Comparison of ENCODE assay signal across 1 cellular context in the genomic region with DNA sequence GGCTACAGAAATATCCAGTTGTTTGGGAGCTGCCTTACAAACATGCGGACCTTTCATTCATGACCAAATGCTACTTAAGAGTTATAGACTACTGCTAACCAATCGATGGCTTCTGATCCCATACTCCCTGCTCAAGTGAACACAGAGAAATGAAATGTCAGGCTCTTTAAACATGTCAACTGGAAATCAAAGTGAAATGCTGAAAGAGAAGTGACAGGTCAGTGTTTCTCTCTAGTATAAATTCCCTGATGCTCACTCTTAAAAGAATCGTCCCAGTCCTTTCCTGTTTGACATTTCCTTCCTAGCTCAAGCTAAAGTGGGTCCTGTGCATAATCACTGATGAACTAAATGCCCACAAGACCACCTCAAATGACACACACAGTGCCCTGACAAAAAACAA.
TF ChIP-seq lines count a peak whose summit lies in the region.

No MANE protein-coding gene starts in this region.

TF ChIP-seq in IMR-90, 13 proteins besides CTCF, POLR2A, EP300 and RAD21 (continued from another document):
- TF ChIP-seq FOS (IDR thresholded peaks at IDR 0.05; ENCODE audit: low read depth, low read length) = no peak
- TF ChIP-seq, protein P1, sequence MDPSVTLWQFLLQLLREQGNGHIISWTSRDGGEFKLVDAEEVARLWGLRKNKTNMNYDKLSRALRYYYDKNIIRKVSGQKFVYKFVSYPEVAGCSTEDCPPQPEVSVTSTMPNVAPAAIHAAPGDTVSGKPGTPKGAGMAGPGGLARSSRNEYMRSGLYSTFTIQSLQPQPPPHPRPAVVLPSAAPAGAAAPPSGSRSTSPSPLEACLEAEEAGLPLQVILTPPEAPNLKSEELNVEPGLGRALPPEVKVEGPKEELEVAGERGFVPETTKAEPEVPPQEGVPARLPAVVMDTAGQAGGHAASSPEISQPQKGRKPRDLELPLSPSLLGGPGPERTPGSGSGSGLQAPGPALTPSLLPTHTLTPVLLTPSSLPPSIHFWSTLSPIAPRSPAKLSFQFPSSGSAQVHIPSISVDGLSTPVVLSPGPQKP (IDR thresholded peaks at IDR 0.05; ENCODE audit: borderline replicate concordance, low read depth, low read length) = no peak
- no peak for TF ChIP-seq RFX5 (IDR thresholded peaks at IDR 0.05; ENCODE audit: low read depth, low read length)
- TF ChIP-seq RCOR1 (IDR thresholded peaks at IDR 0.05; ENCODE audit: insufficient replicate concordance, low read length) = no peak
- TF ChIP-seq MAZ (IDR thresholded peaks at IDR 0.05; ENCODE audit: borderline replicate concordance, low read depth, low read length) = no peak
- no peak for TF ChIP-seq CEBPB (IDR thresholded peaks at IDR 0.05; ENCODE audit: low read depth, low read length)
- TF ChIP-seq, protein P2, sequence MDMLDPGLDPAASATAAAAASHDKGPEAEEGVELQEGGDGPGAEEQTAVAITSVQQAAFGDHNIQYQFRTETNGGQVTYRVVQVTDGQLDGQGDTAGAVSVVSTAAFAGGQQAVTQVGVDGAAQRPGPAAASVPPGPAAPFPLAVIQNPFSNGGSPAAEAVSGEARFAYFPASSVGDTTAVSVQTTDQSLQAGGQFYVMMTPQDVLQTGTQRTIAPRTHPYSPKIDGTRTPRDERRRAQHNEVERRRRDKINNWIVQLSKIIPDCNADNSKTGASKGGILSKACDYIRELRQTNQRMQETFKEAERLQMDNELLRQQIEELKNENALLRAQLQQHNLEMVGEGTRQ (IDR thresholded peaks at IDR 0.05; ENCODE audit: low read depth, low read length) = no peak
- TF ChIP-seq MXI1 (IDR thresholded peaks at IDR 0.05; ENCODE audit: borderline replicate concordance, low read depth, low read length) = no peak
- no peak for TF ChIP-seq BHLHE40 (IDR thresholded peaks at IDR 0.05; ENCODE audit: low read depth, low read length)
